Comparison of ENCODE assay signal across 8 cellular contexts in genomic region chr7:122137291-122138077, GRCh38. TPM values are rescaled to one million over a fixed set of nuclear protein-coding genes. Genes with fewer than 3 reads are reported as not detected.
DNase-seq lines count a peak whose midpoint lies in the region; ATAC-seq and TF ChIP-seq lines count a peak whose summit lies in the region.

No MANE protein-coding gene starts in this region.

- peak overlapping the region; percentile 64 for H3K4me3 Mint-ChIP-seq in dendritic cell treated with granulocyte-macrophage colony-stimulating factor and Interleukin-4, amounts not matched to agents 40 ng/mL and 50 ng/mL, for 4 days

- H3K27me3 Mint-ChIP-seq in dendritic cell treated with granulocyte-macrophage colony-stimulating factor and Interleukin-4, amounts not matched to agents 40 ng/mL and 50 ng/mL, for 4 days: peaks cover 24% of the 10 kb centered on the region

- WGBS in prostate gland: 58% methylated on average over 5 of the region's 5 CpGs

- peak overlapping the region; percentile 18 for H3K27ac Mint-ChIP-seq in dendritic cell treated with granulocyte-macrophage colony-stimulating factor and Interleukin-4, amounts not matched to agents 40 ng/mL and 50 ng/mL, for 4 days

- H3K9ac ChIP-seq in mucosa of rectum (ENCODE audit: low read depth in 1 of 2, low read length in 2 of 2): no peak overlapping the region

- H3K9me3 Mint-ChIP-seq in dendritic cell treated with granulocyte-macrophage colony-stimulating factor and Interleukin-4, amounts not matched to agents 40 ng/mL and 50 ng/mL, for 4 days: no peaks in the 10 kb centered on the region

- H3K27me3 ChIP-seq in AG04450 (ENCODE audit: control insufficient read depth, insufficient read depth, low read length) (no peaks in the 10 kb centered on the region), mucosa of rectum (ENCODE audit: control insufficient read depth in 2 of 2, insufficient read depth in 2 of 2, low read length in 2 of 2) (no peaks in the 10 kb centered on the region), prostate gland (replicated peaks; ENCODE audit: insufficient read depth) (no peaks in the 10 kb centered on the region)

- DNase-seq in AG04450 (ENCODE audit: low read depth, low spot score): no peak
- peak; percentile 24 for DNase-seq in M059J (ENCODE audit: low read depth)
- DNase-seq in prostate gland (ENCODE audit: low spot score): no peak
- no peak for DNase-seq in GM20000 (ENCODE audit: low spot score)
- no peak for DNase-seq in GOT3 (lab: John Stamatoyannopoulos, UW)

- peaks cover 17% of the 10 kb centered on the region for H3K4me1 Mint-ChIP-seq in dendritic cell treated with granulocyte-macrophage colony-stimulating factor and Interleukin-4, amounts not matched to agents 40 ng/mL and 50 ng/mL, for 4 days (ENCODE audit: low read depth)

- H3K36me3 ChIP-seq in mucosa of rectum (ENCODE audit: control insufficient read depth in 2 of 2, insufficient read depth in 2 of 2, low read length in 2 of 2) (no peaks in the 10 kb centered on the region), prostate gland (no peaks in the 10 kb centered on the region)

- peaks cover 0 to 3% of the 10 kb centered on the region in 2 donors for H3K4me1 ChIP-seq in mucosa of rectum (ENCODE audit: control insufficient read depth in 2 of 2, insufficient read depth in 2 of 2, low read length in 2 of 2)
- no peaks in the 10 kb centered on the region for H3K4me1 ChIP-seq in prostate gland (replicated peaks)

- CTCF ChIA-PET in AG04450 (lab: Charles Lee): interaction anchor here (3.7 kb wide), 1 partner anchor 44 kb away, joined by 18 read pairs; no protein-coding TSS in a partner anchor

- intact Hi-C loops in dendritic cell treated with granulocyte-macrophage colony-stimulating factor and Interleukin-4, amounts not matched to agents 40 ng/mL and 50 ng/mL, for 4 days (cut with micrococcal nuclease): no loop called here
- intact Hi-C loops in prostate gland (cut with DNase I): no loop called here

- TF ChIP-seq POLR2A in prostate gland (IDR thresholded peaks at IDR 0.05): no peak

- H3K9me3 ChIP-seq in AG04450 (ENCODE audit: control insufficient read depth, insufficient read depth, low read length) (no peaks in the 10 kb centered on the region), mucosa of rectum (ENCODE audit: control insufficient read depth in 2 of 2, low read length in 2 of 2) (no peaks in the 10 kb centered on the region), prostate gland (no peaks in the 10 kb centered on the region)

- no peaks in the 10 kb centered on the region for H3K36me3 Mint-ChIP-seq in dendritic cell treated with granulocyte-macrophage colony-stimulating factor and Interleukin-4, amounts not matched to agents 40 ng/mL and 50 ng/mL, for 4 days (ENCODE audit: low read depth)

- peak overlapping the region; percentile 39 for H3K4me3 ChIP-seq in AG04450 (ENCODE audit: low read depth, low read length)
- peak overlapping the region; percentile 20 to 28 for H3K4me3 ChIP-seq in mucosa of rectum (ENCODE audit: low read length in 2 of 2)
- no peak overlapping the region for H3K4me3 ChIP-seq in prostate gland

- no peak for TF ChIP-seq CTCF in AG04450 (IDR thresholded peaks at IDR 0.05; ENCODE audit: low read depth, low read length)
- TF ChIP-seq CTCF in prostate gland (IDR thresholded peaks at IDR 0.05): no peak
- TF ChIP-seq CTCF in GM20000 (IDR thresholded peaks at IDR 0.05; ENCODE audit: extremely low read depth, missing control alignments): no peak

- H3K27ac ChIP-seq in AG04450 (ENCODE audit: low read depth, low read length) (peak overlapping the region; percentile 22), mucosa of rectum (ENCODE audit: low read depth in 2 of 2, low read length in 2 of 2) (no peak overlapping the region), prostate gland (no peak overlapping the region)

- POLR2A ChIA-PET in AG04450 (lab: Yijun Ruan, JAX): no interaction called here

- ATAC-seq in GM21529 (IDR thresholded peaks at IDR 0.05; ENCODE audit: unreplicated experiment): no peak

RNA-seq across cellular contexts. Expression of gene AASS, which starts 6.6 kb away (rescaled TPM):
- 14.5 and 16.1 TPM in 2 replicates for polyA plus RNA-seq in AG04450 (2011; rRNA removed)
- 18.0 and 24.4 TPM in 2 replicates for polyA minus RNA-seq in AG04450 (2011; rRNA and poly(A)+ RNA removed)
- total RNA-seq in M059J (2014; rRNA removed; shearing (Covaris generic)): 2.4 and 4.7 TPM in 2 replicates
- total RNA-seq in prostate gland: 10 to 100 TPM; 21.6 to 24.1 TPM

Comparison
In these comparisons a context has a peak if more than half of its experiments do, and no peak if none do; other contexts are left out.
1. H3K4me3 ChIP-seq: peak in AG04450 (single experiment) and mucosa of rectum (2 of 2); none in prostate gland (0 of 2).